17 cellular contexts compared by ENCODE assay signal in the genomic region with DNA sequence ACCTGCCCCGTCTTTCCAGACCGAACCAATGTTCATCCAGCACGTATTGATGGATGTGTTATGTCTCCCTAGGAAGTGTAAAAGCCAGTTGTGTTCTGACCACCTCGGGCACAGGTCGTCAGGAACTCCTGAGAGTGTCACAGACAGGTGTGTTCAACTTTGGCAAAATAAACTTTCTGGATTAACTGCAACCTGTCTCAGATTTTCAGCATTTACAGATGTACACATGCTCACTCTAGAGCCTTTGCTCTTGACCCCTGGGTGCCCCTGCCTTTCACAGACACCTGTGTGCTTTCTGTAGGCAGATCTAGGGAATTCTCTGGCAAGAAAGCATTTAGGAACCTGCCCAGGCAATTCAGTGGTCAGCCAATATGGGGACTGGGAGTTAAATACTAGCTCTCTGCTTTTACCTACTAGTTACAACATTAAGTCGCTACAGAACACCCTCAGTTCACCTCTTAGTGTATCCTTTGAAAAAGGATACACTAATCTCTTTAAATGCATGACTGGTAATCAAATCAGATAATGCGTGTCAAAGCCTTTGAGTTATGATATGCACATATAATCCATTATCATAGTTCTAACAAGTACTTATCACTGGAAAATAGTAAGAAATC.
DNase-seq lines count a peak whose midpoint lies in the region; ATAC-seq and TF ChIP-seq lines count a peak whose summit lies in the region.
"Had no signal": no experiment of that assay in that cellular context is flagged by ENCODE, and none has a peak within 500 bp of the region (broad histone marks: within the 10 kb centered on the region; RNA-seq: fewer than 3 reads in every experiment).

No MANE protein-coding gene starts in this region.

- H3K27me3 ChIP-seq in mesendoderm (ENCODE audit: insufficient read depth, low read length, poor library complexity) = no peaks in the 10 kb centered on the region
- H3K27me3 ChIP-seq: BLaER1 had no signal

- H3K23ac ChIP-seq in mesendoderm (ENCODE audit: low read length) = no peak overlapping the region

- H4K8ac ChIP-seq in mesendoderm (ENCODE audit: low read depth, low read length) = no peak overlapping the region

- H3K4me1 Mint-ChIP-seq in activated CD4-positive, alpha-beta T cell treated with anti-CD3 and anti-CD28 coated beads, Interleukin-2, amount 10 ng/mL, durations not matched to agents 7 days and 5 days = peaks cover 49% of the 10 kb centered on the region
- H3K4me1 Mint-ChIP-seq in stimulated activated naive CD8-positive, alpha-beta T cell treated with anti-CD3 and anti-CD28 coated beads, Interleukin-15, Interleukin-2, amounts not matched to agents 100 ng/mL and 50 ng/mL, for 24 hours (ENCODE audit: low read depth) = peaks cover 51% of the 10 kb centered on the region
- peaks cover 46% of the 10 kb centered on the region for H3K4me1 Mint-ChIP-seq in stimulated activated naive CD8-positive, alpha-beta T cell treated with anti-CD3 and anti-CD28 coated beads, Interleukin-15, amount 100 ng/mL, for 72 hours
- H3K4me1 Mint-ChIP-seq in CD14-positive monocyte = peaks cover 1% of the 10 kb centered on the region

- H2BK120ac ChIP-seq in mesendoderm (ENCODE audit: low read depth, low read length) = no peak overlapping the region

- peaks cover 7% of the 10 kb centered on the region for H3K9me3 Mint-ChIP-seq in activated CD4-positive, alpha-beta T cell treated with anti-CD3 and anti-CD28 coated beads, Interleukin-2, amount 10 ng/mL, durations not matched to agents 7 days and 5 days
- H3K9me3 Mint-ChIP-seq in stimulated activated naive CD8-positive, alpha-beta T cell treated with anti-CD3 and anti-CD28 coated beads, Interleukin-15, Interleukin-2, amounts not matched to agents 100 ng/mL and 50 ng/mL, for 24 hours = peaks cover 4% of the 10 kb centered on the region
- peaks cover 0 to 7% of the 10 kb centered on the region in 2 donors for H3K9me3 Mint-ChIP-seq in stimulated activated naive CD8-positive, alpha-beta T cell treated with anti-CD3 and anti-CD28 coated beads, Interleukin-15, amount 100 ng/mL, for 72 hours
- peaks cover 0 to 11% (median 0%) of the 10 kb centered on the region in 7 donors for H3K9me3 Mint-ChIP-seq in CD14-positive monocyte
- H3K9me3 Mint-ChIP-seq: CD8-positive, alpha-beta T cell had no signal

- no peak overlapping the region for H2BK5ac ChIP-seq in mesendoderm (ENCODE audit: low read length)

- H3K9ac ChIP-seq in mesendoderm (ENCODE audit: low read length) = no peak overlapping the region
- H3K9ac ChIP-seq: BLaER1 had no signal

- H3K4ac ChIP-seq in mesendoderm (ENCODE audit: low read depth, low read length) = peak overlapping the region; percentile 56

- H2BK15ac ChIP-seq in mesendoderm (replicated peaks; ENCODE audit: low read depth) = no peak overlapping the region

- ATAC-seq in stimulated activated naive CD8-positive, alpha-beta T cell treated with anti-CD3 and anti-CD28 coated beads, Interleukin-15, amount 100 ng/mL, for 72 hours = no peak
- no peak for ATAC-seq in GM18505 (IDR thresholded peaks at IDR 0.05; ENCODE audit: unreplicated experiment)
- ATAC-seq: CD8-positive, alpha-beta T cell had no signal

- POLR2A ChIA-PET in activated CD4-positive, alpha-beta T cell treated with anti-CD3 and anti-CD28 coated beads, Interleukin-2, amount 10 ng/mL, durations not matched to agents 7 days and 5 days (lab: Charles Lee) = no interaction called here

- H3K18ac ChIP-seq in mesendoderm (ENCODE audit: low read length) = no peak overlapping the region

- H3K27ac ChIP-seq in mesendoderm (ENCODE audit: low read depth, low read length) = no peak overlapping the region
- H3K27ac ChIP-seq: BLaER1, SK-N-MC had no signal

- no peak for TF ChIP-seq POLR2A in GM18505 (IDR thresholded peaks at IDR 0.05; ENCODE audit: borderline replicate concordance, extremely low read depth, insufficient read depth, insufficient read length)

- H3K36me3 ChIP-seq in mesendoderm (ENCODE audit: control insufficient read depth, insufficient read depth, low read length) = no peaks in the 10 kb centered on the region
- H3K36me3 ChIP-seq: BLaER1 had no signal

- H3K4me3 ChIP-seq in mesendoderm (ENCODE audit: low read length) = no peak overlapping the region
- H3K4me3 ChIP-seq: BLaER1, SK-N-MC had no signal

- H3K56ac ChIP-seq in mesendoderm (ENCODE audit: low read length) = no peak overlapping the region

- H4K5ac ChIP-seq in mesendoderm (ENCODE audit: low read length) = no peak overlapping the region

- CTCF ChIA-PET in activated CD4-positive, alpha-beta T cell treated with anti-CD3 and anti-CD28 coated beads, Interleukin-2, amount 10 ng/mL, durations not matched to agents 7 days and 5 days (lab: Charles Lee) = no interaction called here

- H3K4me2 ChIP-seq in mesendoderm (ENCODE audit: low read length) = no peak overlapping the region
- H3K4me2 ChIP-seq: BLaER1 had no signal

- whole genome bisulfite sequencing in mesendoderm (ENCODE audit: extremely low coverage, insufficient coverage, low lambda C conversion rate) = no CpG with 5 or more reads among the region's 7 CpGs

- intact Hi-C loops in CD14-positive monocyte (cut with micrococcal nuclease) = no loop called here

- no peaks in the 10 kb centered on the region for H3K4me1 ChIP-seq in mesendoderm (ENCODE audit: control insufficient read depth, low read depth, low read length)

- peak overlapping the region; percentile 38 for H3K27ac Mint-ChIP-seq in activated CD4-positive, alpha-beta T cell treated with anti-CD3 and anti-CD28 coated beads, Interleukin-2, amount 10 ng/mL, durations not matched to agents 7 days and 5 days
- peak overlapping the region; percentile 97 for H3K27ac Mint-ChIP-seq in stimulated activated naive CD8-positive, alpha-beta T cell treated with anti-CD3 and anti-CD28 coated beads, Interleukin-15, Interleukin-2, amounts not matched to agents 100 ng/mL and 50 ng/mL, for 24 hours
- H3K27ac Mint-ChIP-seq in stimulated activated naive CD8-positive, alpha-beta T cell treated with anti-CD3 and anti-CD28 coated beads, Interleukin-15, amount 100 ng/mL, for 72 hours = no peak overlapping the region
- peak overlapping the region in 1 of 7 donors; percentile 59 for H3K27ac Mint-ChIP-seq in CD14-positive monocyte
- H3K27ac Mint-ChIP-seq: CD8-positive, alpha-beta T cell had no signal

- H3K4me3 Mint-ChIP-seq in activated CD4-positive, alpha-beta T cell treated with anti-CD3 and anti-CD28 coated beads, Interleukin-2, amount 10 ng/mL, durations not matched to agents 7 days and 5 days = no peak overlapping the region
- no peak overlapping the region for H3K4me3 Mint-ChIP-seq in stimulated activated naive CD8-positive, alpha-beta T cell treated with anti-CD3 and anti-CD28 coated beads, Interleukin-15, Interleukin-2, amounts not matched to agents 100 ng/mL and 50 ng/mL, for 24 hours
- no peak overlapping the region for H3K4me3 Mint-ChIP-seq in stimulated activated naive CD8-positive, alpha-beta T cell treated with anti-CD3 and anti-CD28 coated beads, Interleukin-15, amount 100 ng/mL, for 72 hours
- H3K4me3 Mint-ChIP-seq in CD14-positive monocyte = peak overlapping the region in 1 of 2 donors; percentile 54
- H3K4me3 Mint-ChIP-seq: CD8-positive, alpha-beta T cell had no signal

- H3K79me1 ChIP-seq in mesendoderm (ENCODE audit: low read length) = no peaks in the 10 kb centered on the region

- H3K27me3 Mint-ChIP-seq in activated CD4-positive, alpha-beta T cell treated with anti-CD3 and anti-CD28 coated beads, Interleukin-2, amount 10 ng/mL, durations not matched to agents 7 days and 5 days = no peaks in the 10 kb centered on the region
- H3K27me3 Mint-ChIP-seq in stimulated activated naive CD8-positive, alpha-beta T cell treated with anti-CD3 and anti-CD28 coated beads, Interleukin-15, Interleukin-2, amounts not matched to agents 100 ng/mL and 50 ng/mL, for 24 hours = peaks cover 11% of the 10 kb centered on the region
- H3K27me3 Mint-ChIP-seq in stimulated activated naive CD8-positive, alpha-beta T cell treated with anti-CD3 and anti-CD28 coated beads, Interleukin-15, amount 100 ng/mL, for 72 hours = no peaks in the 10 kb centered on the region
- H3K27me3 Mint-ChIP-seq in CD14-positive monocyte (ENCODE audit: low read depth in 3 of 3) = peaks cover 5 to 9% (median 7%) of the 10 kb centered on the region in 3 donors

- no peak for TF ChIP-seq CTCF in CD14-positive monocyte (IDR thresholded peaks at IDR 0.05)

- H3K36me3 Mint-ChIP-seq in activated CD4-positive, alpha-beta T cell treated with anti-CD3 and anti-CD28 coated beads, Interleukin-2, amount 10 ng/mL, durations not matched to agents 7 days and 5 days (ENCODE audit: low read depth) = peaks cover 6% of the 10 kb centered on the region
- no peaks in the 10 kb centered on the region for H3K36me3 Mint-ChIP-seq in stimulated activated naive CD8-positive, alpha-beta T cell treated with anti-CD3 and anti-CD28 coated beads, Interleukin-15, Interleukin-2, amounts not matched to agents 100 ng/mL and 50 ng/mL, for 24 hours (ENCODE audit: low read depth)
- H3K36me3 Mint-ChIP-seq in CD14-positive monocyte = peaks cover 0 to 50% of the 10 kb centered on the region in 2 donors
- H3K36me3 Mint-ChIP-seq: CD8-positive, alpha-beta T cell had no signal

- no peak for DNase-seq in activated CD4-positive, alpha-beta T cell treated with anti-CD3 and anti-CD28 coated beads, Interleukin-2, amount 10 ng/mL, durations not matched to agents 7 days and 5 days
- DNase-seq in activated CD4-positive, alpha-beta T cell treated with anti-CD3 and anti-CD28 coated beads for 48 hours = no peak
- DNase-seq in stimulated activated naive CD8-positive, alpha-beta T cell treated with anti-CD3 and anti-CD28 coated beads, Interleukin-15, amount 100 ng/mL, for 72 hours = no peak
- DNase-seq in SW480 (ENCODE audit: low spot score) (peak; percentile 14), mesendoderm (no peak), CD14-positive monocyte (ENCODE audit: low spot score) (no peak)
- DNase-seq: CD8-positive, alpha-beta T cell; KG1; NCI-H1417 treated with DMSO at 0.1 percent for 48 hours; NCI-H187 treated with DMSO at 0.1 percent for 48 hours; NCI-H345; NCI-H524 treated with DMSO at 0.1 percent for 48 hours; Right ventricle myocardium superior had no signal

- no peaks in the 10 kb centered on the region for H3K79me2 ChIP-seq in mesendoderm (ENCODE audit: control insufficient read depth, insufficient read depth, low read length)

- no peak overlapping the region for H2AK5ac ChIP-seq in mesendoderm (ENCODE audit: low read length)

Comparison
In these comparisons a context has a peak if more than half of its experiments do, and no peak if none do; other contexts are left out.
1. H3K27ac Mint-ChIP-seq: peak in activated CD4-positive, alpha-beta T cell treated with anti-CD3 and anti-CD28 coated beads, Interleukin-2, amount 10 ng/mL, durations not matched to agents 7 days and 5 days (single experiment) and stimulated activated naive CD8-positive, alpha-beta T cell treated with anti-CD3 and anti-CD28 coated beads, Interleukin-15, Interleukin-2, amounts not matched to agents 100 ng/mL and 50 ng/mL, for 24 hours (single experiment); none in stimulated activated naive CD8-positive, alpha-beta T cell treated with anti-CD3 and anti-CD28 coated beads, Interleukin-15, amount 100 ng/mL, for 72 hours (0 of 2).